In the genomic region with DNA sequence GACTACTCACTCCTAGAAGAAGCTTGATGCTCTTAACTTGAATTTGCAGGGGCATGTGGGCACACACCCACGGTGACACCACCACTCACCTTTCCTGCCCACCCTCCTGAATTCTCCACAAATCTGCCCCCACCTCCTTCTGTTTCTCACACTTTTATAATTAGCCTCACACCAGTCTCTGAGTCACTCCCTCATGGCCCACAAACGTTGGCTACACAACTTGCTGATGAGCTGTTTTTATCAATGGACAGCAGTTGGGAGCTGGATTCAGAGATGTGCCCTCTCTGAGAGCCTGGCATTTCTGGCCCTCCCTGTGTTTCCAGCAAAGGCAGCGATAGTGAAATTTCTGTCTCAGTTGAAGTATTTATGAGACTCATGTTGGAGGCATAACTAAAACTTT, we compare ENCODE assay signal across 13 cellular contexts. TPM values are rescaled to one million over a fixed set of nuclear protein-coding genes. Genes with fewer than 3 reads are reported as not detected.
DNase-seq lines count a peak whose midpoint lies in the region; ATAC-seq and TF ChIP-seq lines count a peak whose summit lies in the region.
"Had no signal": no experiment of that assay in that cellular context is flagged by ENCODE, and none has a peak within 500 bp of the region (broad histone marks: within the 10 kb centered on the region; RNA-seq: fewer than 3 reads in every experiment).

No MANE protein-coding gene starts in this region.

- peak; percentile 88 for ATAC-seq in left cardiac atrium
- peak; percentile 91 for ATAC-seq in stimulated activated effector memory CD8-positive, alpha-beta T cell treated with anti-CD3 and anti-CD28 coated beads, Interleukin-12 subunit alpha, Interleukin-12 subunit beta, amount 100 ng/mL, for 72 hours
- ATAC-seq in mucosa of descending colon: no peak
- ATAC-seq: HepG2 had no signal

- no peak for DNase-seq in activated naive CD8-positive, alpha-beta T cell treated with anti-CD3 and anti-CD28 coated beads for 36 hours
- peak; percentile 3 to 5 for DNase-seq in activated CD4-positive, alpha-beta T cell treated with anti-CD3 and anti-CD28 coated beads, Interleukin-2, amount 50 U/mL, for 4 hours
- DNase-seq in left cardiac atrium (peak; percentile 26), mucosa of descending colon (no peak), hypothalamus (lab: John Stamatoyannopoulos, UW) (no peak), cerebellar nuclear complex (lab: John Stamatoyannopoulos, UW) (no peak)
- no peak for DNase-seq in stimulated activated effector memory CD8-positive, alpha-beta T cell treated with anti-CD3 and anti-CD28 coated beads, Interleukin-12 subunit alpha, Interleukin-12 subunit beta, amount 100 ng/mL, for 72 hours (ENCODE audit: low spot score in 2 of 2)
- DNase-seq: NCI-H187, uterus had no signal

- H3K27me3 Mint-ChIP-seq in activated naive CD8-positive, alpha-beta T cell: no peaks in the 10 kb centered on the region
- peaks cover 17% of the 10 kb centered on the region for H3K27me3 Mint-ChIP-seq in activated naive CD8-positive, alpha-beta T cell treated with anti-CD3 and anti-CD28 coated beads for 36 hours

- peaks cover 2% of the 10 kb centered on the region for H3K36me3 Mint-ChIP-seq in activated naive CD8-positive, alpha-beta T cell
- no peaks in the 10 kb centered on the region for H3K36me3 Mint-ChIP-seq in activated naive CD8-positive, alpha-beta T cell treated with anti-CD3 and anti-CD28 coated beads for 36 hours
- H3K36me3 Mint-ChIP-seq in stimulated activated effector memory CD8-positive, alpha-beta T cell treated with anti-CD3 and anti-CD28 coated beads, Interleukin-12 subunit alpha, Interleukin-12 subunit beta, amount 100 ng/mL, for 72 hours: no peaks in the 10 kb centered on the region
- H3K36me3 Mint-ChIP-seq: activated naive CD4-positive, alpha-beta T cell treated with anti-CD3 and anti-CD28 coated beads, Interleukin-2, amount 50 U/mL, for 24 hours had no signal

- peak overlapping the region; percentile 7 for H3K27ac Mint-ChIP-seq in activated naive CD8-positive, alpha-beta T cell
- no peak overlapping the region for H3K27ac Mint-ChIP-seq in activated naive CD8-positive, alpha-beta T cell treated with anti-CD3 and anti-CD28 coated beads for 36 hours
- peak overlapping the region; percentile 78 for H3K27ac Mint-ChIP-seq in stimulated activated effector memory CD8-positive, alpha-beta T cell treated with anti-CD3 and anti-CD28 coated beads, Interleukin-12 subunit alpha, Interleukin-12 subunit beta, amount 100 ng/mL, for 72 hours
- H3K27ac Mint-ChIP-seq: activated naive CD4-positive, alpha-beta T cell treated with anti-CD3 and anti-CD28 coated beads, Interleukin-2, amount 50 U/mL, for 24 hours; T-helper 1 cell treated with Interleukin-12 subunit alpha and Interleukin-12 subunit beta and Interleukin-4 antibody, amounts not matched to agents 30 μg/mL and 1 μg/mL, for 36 hours had no signal

- H3K4me3 ChIP-seq in mucosa of descending colon: no peak overlapping the region
- H3K4me3 ChIP-seq: uterus had no signal

- no peaks in the 10 kb centered on the region for H3K9me3 Mint-ChIP-seq in activated naive CD8-positive, alpha-beta T cell (ENCODE audit: low read depth)
- no peaks in the 10 kb centered on the region for H3K9me3 Mint-ChIP-seq in activated naive CD8-positive, alpha-beta T cell treated with anti-CD3 and anti-CD28 coated beads for 36 hours
- H3K9me3 Mint-ChIP-seq in stimulated activated effector memory CD8-positive, alpha-beta T cell treated with anti-CD3 and anti-CD28 coated beads, Interleukin-12 subunit alpha, Interleukin-12 subunit beta, amount 100 ng/mL, for 72 hours: no peaks in the 10 kb centered on the region
- H3K9me3 Mint-ChIP-seq: activated naive CD4-positive, alpha-beta T cell treated with anti-CD3 and anti-CD28 coated beads, Interleukin-2, amount 50 U/mL, for 24 hours; T-helper 1 cell treated with Interleukin-12 subunit alpha and Interleukin-12 subunit beta and Interleukin-4 antibody, amounts not matched to agents 30 μg/mL and 1 μg/mL, for 36 hours had no signal

- H3K9me3 ChIP-seq in mucosa of descending colon: no peaks in the 10 kb centered on the region
- H3K9me3 ChIP-seq: uterus had no signal

- H3K4me1 Mint-ChIP-seq in activated naive CD8-positive, alpha-beta T cell (ENCODE audit: low read depth): peaks cover 14% of the 10 kb centered on the region
- peaks cover 14% of the 10 kb centered on the region for H3K4me1 Mint-ChIP-seq in activated naive CD8-positive, alpha-beta T cell treated with anti-CD3 and anti-CD28 coated beads for 36 hours
- peaks cover 32% of the 10 kb centered on the region for H3K4me1 Mint-ChIP-seq in stimulated activated effector memory CD8-positive, alpha-beta T cell treated with anti-CD3 and anti-CD28 coated beads, Interleukin-12 subunit alpha, Interleukin-12 subunit beta, amount 100 ng/mL, for 72 hours

- no peak for TF ChIP-seq CTCF in mucosa of descending colon (IDR thresholded peaks at IDR 0.05)

- H3K36me3 ChIP-seq in mucosa of descending colon (ENCODE audit: low read depth): no peaks in the 10 kb centered on the region
- H3K36me3 ChIP-seq: uterus had no signal

- intact Hi-C loops in left cardiac atrium (cut with DNase I) (no loop called here), mucosa of descending colon (cut with DNase I, micrococcal nuclease) (no loop called here)

- H3K4me1 ChIP-seq in mucosa of descending colon (ENCODE audit: low read depth): no peaks in the 10 kb centered on the region
- H3K4me1 ChIP-seq: uterus had no signal

- no peak overlapping the region for H3K4me3 Mint-ChIP-seq in activated naive CD8-positive, alpha-beta T cell
- no peak overlapping the region for H3K4me3 Mint-ChIP-seq in activated naive CD8-positive, alpha-beta T cell treated with anti-CD3 and anti-CD28 coated beads for 36 hours
- peak overlapping the region; percentile 70 for H3K4me3 Mint-ChIP-seq in stimulated activated effector memory CD8-positive, alpha-beta T cell treated with anti-CD3 and anti-CD28 coated beads, Interleukin-12 subunit alpha, Interleukin-12 subunit beta, amount 100 ng/mL, for 72 hours
- H3K4me3 Mint-ChIP-seq: activated naive CD4-positive, alpha-beta T cell treated with anti-CD3 and anti-CD28 coated beads, Interleukin-2, amount 50 U/mL, for 24 hours; T-helper 1 cell treated with Interleukin-12 subunit alpha and Interleukin-12 subunit beta and Interleukin-4 antibody, amounts not matched to agents 30 μg/mL and 1 μg/mL, for 36 hours had no signal

RNA-seq across cellular contexts. Expression of gene COLQ, which starts 1.3 kb away (rescaled TPM):
- under 1 TPM; 0.48 to 0.74 TPM for total RNA-seq in activated naive CD8-positive, alpha-beta T cell treated with anti-CD3 and anti-CD28 coated beads for 36 hours
- 10 to 100 TPM in 1 of 2 donors, 1 to 10 TPM in 1; 6.4 to 23.8 TPM for total RNA-seq in left cardiac atrium
- total RNA-seq in mucosa of descending colon: 1 to 10 TPM; 1.1 to 3.0 (median 1.5) TPM

Comparison
In these comparisons a context has a peak if more than half of its experiments do, and no peak if none do; other contexts are left out.
1. DNase-seq: peak in activated CD4-positive, alpha-beta T cell treated with anti-CD3 and anti-CD28 coated beads, Interleukin-2, amount 50 U/mL, for 4 hours (2 of 2) and left cardiac atrium (single experiment); none in activated naive CD8-positive, alpha-beta T cell treated with anti-CD3 and anti-CD28 coated beads for 36 hours (single experiment), stimulated activated effector memory CD8-positive, alpha-beta T cell treated with anti-CD3 and anti-CD28 coated beads, Interleukin-12 subunit alpha, Interleukin-12 subunit beta, amount 100 ng/mL, for 72 hours (0 of 2), mucosa of descending colon (0 of 3), hypothalamus (0 of 51) and cerebellar nuclear complex (0 of 2).